In the genomic region with DNA sequence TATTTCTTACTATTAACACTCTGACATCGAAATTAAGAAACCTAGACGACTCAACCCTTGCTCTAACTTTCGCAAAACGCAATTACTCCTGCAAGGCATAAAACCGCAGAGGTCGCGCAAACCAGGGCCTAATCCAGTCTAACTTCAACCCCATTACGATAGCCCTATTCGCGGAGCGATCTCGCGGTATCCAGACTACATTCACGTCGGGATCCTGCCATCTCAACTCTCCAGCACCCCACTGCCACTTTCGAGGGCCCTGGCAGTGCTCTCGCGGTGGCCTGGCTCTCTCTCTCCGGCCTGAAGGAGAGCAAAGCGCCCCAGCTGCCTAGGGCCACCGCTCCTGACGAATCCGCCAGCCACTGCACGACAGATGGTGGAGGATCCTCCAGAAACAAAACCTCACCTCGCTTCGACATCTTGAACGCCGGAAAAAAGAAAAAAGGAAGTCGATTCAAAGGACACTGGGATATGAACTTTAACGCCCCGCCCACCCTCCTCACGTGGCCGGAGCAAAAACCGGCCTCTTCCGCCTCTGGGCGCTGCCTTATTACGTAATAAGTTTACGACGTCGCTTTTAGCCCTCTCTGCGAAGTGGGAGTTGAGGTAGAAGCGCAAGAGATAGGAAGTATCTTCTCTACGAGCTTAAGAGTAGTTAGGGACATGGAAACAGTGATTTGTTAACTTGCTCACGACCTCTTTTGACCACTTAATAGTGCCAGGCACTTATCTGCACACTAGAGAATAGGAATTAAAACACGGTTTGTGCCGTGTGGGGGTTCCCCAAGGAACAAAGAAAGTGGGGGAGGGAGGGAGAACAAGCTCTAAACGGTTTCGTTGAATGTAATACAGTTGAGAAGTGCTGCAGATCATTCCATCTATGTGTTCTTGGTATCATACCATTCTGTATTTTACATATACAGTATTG, we compare ENCODE assay signal across 1 cellular context.
TF ChIP-seq lines count a peak whose summit lies in the region.

RPL23 (minus strand) TSS at position 430 of the 928 bp plus-strand sequence; CDS start at position 419, 11 bp downstream.

TF ChIP-seq in K562, 482 proteins besides CTCF, POLR2A, EP300 and RAD21 (continued from another document and continues in another):
- TF ChIP-seq ZNF318 (IDR thresholded peaks at IDR 0.05; ENCODE audit: borderline replicate concordance in 1 of 2, low read depth in 1 of 2) = peak in 1 of 2 experiments; percentile 84; a peak in 2 of 4 replicates
- TF ChIP-seq, protein P1, sequence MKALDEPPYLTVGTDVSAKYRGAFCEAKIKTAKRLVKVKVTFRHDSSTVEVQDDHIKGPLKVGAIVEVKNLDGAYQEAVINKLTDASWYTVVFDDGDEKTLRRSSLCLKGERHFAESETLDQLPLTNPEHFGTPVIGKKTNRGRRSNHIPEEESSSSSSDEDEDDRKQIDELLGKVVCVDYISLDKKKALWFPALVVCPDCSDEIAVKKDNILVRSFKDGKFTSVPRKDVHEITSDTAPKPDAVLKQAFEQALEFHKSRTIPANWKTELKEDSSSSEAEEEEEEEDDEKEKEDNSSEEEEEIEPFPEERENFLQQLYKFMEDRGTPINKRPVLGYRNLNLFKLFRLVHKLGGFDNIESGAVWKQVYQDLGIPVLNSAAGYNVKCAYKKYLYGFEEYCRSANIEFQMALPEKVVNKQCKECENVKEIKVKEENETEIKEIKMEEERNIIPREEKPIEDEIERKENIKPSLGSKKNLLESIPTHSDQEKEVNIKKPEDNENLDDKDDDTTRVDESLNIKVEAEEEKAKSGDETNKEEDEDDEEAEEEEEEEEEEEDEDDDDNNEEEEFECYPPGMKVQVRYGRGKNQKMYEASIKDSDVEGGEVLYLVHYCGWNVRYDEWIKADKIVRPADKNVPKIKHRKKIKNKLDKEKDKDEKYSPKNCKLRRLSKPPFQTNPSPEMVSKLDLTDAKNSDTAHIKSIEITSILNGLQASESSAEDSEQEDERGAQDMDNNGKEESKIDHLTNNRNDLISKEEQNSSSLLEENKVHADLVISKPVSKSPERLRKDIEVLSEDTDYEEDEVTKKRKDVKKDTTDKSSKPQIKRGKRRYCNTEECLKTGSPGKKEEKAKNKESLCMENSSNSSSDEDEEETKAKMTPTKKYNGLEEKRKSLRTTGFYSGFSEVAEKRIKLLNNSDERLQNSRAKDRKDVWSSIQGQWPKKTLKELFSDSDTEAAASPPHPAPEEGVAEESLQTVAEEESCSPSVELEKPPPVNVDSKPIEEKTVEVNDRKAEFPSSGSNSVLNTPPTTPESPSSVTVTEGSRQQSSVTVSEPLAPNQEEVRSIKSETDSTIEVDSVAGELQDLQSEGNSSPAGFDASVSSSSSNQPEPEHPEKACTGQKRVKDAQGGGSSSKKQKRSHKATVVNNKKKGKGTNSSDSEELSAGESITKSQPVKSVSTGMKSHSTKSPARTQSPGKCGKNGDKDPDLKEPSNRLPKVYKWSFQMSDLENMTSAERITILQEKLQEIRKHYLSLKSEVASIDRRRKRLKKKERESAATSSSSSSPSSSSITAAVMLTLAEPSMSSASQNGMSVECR (CRISPR knock-in tag; IDR thresholded peaks at IDR 0.05) = peak; percentile 75; the same call in 1 of the 2 replicates
- peak; percentile 71; the same call in 1 of the 2 replicates for TF ChIP-seq DIDO1 (tag; IDR thresholded peaks at IDR 0.05; ENCODE audit: low read depth)
- no peak for TF ChIP-seq TCF3 (CRISPR knock-in tag; IDR thresholded peaks at IDR 0.05)
- TF ChIP-seq TCF7L2 (IDR thresholded peaks at IDR 0.05; ENCODE audit: low read depth, low read length) = no peak
- peak; percentile 47; the same call in 1 of the 2 replicates for TF ChIP-seq ZNF436 (CRISPR knock-in tag; IDR thresholded peaks at IDR 0.05)
- TF ChIP-seq GABPB2 (CRISPR knock-in tag; conservative IDR thresholded peaks at IDR 0.05) = no peak
- TF ChIP-seq MAZ (CRISPR knock-in tag; conservative IDR thresholded peaks at IDR 0.05 in 1 of 2, IDR thresholded peaks at IDR 0.05 in 1 of 2) = peak; percentile 38 to 59; a peak in 2 of 4 replicates
- peak; percentile 48; the same call in 1 of the 2 replicates for TF ChIP-seq ZNF707 (CRISPR knock-in tag; conservative IDR thresholded peaks at IDR 0.05)
- TF ChIP-seq, protein P2, sequence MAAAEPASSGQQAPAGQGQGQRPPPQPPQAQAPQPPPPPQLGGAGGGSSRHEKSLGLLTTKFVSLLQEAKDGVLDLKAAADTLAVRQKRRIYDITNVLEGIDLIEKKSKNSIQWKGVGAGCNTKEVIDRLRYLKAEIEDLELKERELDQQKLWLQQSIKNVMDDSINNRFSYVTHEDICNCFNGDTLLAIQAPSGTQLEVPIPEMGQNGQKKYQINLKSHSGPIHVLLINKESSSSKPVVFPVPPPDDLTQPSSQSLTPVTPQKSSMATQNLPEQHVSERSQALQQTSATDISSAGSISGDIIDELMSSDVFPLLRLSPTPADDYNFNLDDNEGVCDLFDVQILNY (CRISPR knock-in tag; IDR thresholded peaks at IDR 0.05) = no peak
- no peak for TF ChIP-seq RBM17 (IDR thresholded peaks at IDR 0.05; ENCODE audit: borderline replicate concordance, low read depth, low read length)
- peak; percentile 80 for TF ChIP-seq E2F8 (IDR thresholded peaks at IDR 0.05; ENCODE audit: low read depth, partially characterized antibody)
- peak in 1 of 2 experiments; percentile 63; a peak in 1 of 4 replicates for TF ChIP-seq CSDE1 (IDR thresholded peaks at IDR 0.05)
- TF ChIP-seq ZNF263 (CRISPR knock-in tag; IDR thresholded peaks at IDR 0.05; ENCODE audit: borderline replicate concordance) = peak; percentile 37; the same call in 1 of the 2 replicates
- TF ChIP-seq, protein P3, sequence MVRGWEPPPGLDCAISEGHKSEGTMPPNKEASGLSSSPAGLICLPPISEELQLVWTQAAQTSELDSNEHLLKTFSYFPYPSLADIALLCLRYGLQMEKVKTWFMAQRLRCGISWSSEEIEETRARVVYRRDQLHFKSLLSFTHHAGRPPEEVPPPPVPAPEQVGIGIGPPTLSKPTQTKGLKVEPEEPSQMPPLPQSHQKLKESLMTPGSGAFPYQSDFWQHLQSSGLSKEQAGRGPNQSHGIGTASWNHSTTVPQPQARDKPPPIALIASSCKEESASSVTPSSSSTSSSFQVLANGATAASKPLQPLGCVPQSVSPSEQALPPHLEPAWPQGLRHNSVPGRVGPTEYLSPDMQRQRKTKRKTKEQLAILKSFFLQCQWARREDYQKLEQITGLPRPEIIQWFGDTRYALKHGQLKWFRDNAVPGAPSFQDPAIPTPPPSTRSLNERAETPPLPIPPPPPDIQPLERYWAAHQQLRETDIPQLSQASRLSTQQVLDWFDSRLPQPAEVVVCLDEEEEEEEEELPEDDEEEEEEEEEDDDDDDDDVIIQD (CRISPR knock-in tag; IDR thresholded peaks at IDR 0.05) = no peak
- TF ChIP-seq, protein P4, sequence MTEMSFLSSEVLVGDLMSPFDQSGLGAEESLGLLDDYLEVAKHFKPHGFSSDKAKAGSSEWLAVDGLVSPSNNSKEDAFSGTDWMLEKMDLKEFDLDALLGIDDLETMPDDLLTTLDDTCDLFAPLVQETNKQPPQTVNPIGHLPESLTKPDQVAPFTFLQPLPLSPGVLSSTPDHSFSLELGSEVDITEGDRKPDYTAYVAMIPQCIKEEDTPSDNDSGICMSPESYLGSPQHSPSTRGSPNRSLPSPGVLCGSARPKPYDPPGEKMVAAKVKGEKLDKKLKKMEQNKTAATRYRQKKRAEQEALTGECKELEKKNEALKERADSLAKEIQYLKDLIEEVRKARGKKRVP (CRISPR knock-in tag; IDR thresholded peaks at IDR 0.05) = no peak
- TF ChIP-seq SMAD4 (CRISPR knock-in tag; conservative IDR thresholded peaks at IDR 0.05) = peak; percentile 34; the same call in 1 of the 2 replicates
- no peak for TF ChIP-seq CBX2 (IDR thresholded peaks at IDR 0.05; ENCODE audit: insufficient read depth, low read length, poor library complexity, severe bottlenecking)
- TF ChIP-seq, protein P5, sequence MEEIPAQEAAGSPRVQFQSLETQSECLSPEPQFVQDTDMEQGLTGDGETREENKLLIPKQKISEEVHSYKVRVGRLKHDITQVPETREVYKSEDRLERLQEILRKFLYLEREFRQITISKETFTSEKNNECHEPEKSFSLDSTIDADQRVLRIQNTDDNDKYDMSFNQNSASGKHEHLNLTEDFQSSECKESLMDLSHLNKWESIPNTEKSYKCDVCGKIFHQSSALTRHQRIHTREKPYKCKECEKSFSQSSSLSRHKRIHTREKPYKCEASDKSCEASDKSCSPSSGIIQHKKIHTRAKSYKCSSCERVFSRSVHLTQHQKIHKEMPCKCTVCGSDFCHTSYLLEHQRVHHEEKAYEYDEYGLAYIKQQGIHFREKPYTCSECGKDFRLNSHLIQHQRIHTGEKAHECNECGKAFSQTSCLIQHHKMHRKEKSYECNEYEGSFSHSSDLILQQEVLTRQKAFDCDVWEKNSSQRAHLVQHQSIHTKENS (CRISPR knock-in tag; IDR thresholded peaks at IDR 0.05) = peak; percentile 79; the same call in 1 of the 2 replicates
- no peak for TF ChIP-seq ZNF561 (CRISPR knock-in tag; conservative IDR thresholded peaks at IDR 0.05)
- TF ChIP-seq ZNF668 (CRISPR knock-in tag; IDR thresholded peaks at IDR 0.05) = no peak
- TF ChIP-seq U2AF1 (optimal IDR thresholded peaks at IDR 0.05; ENCODE audit: low read depth, low read length) = no peak
- no peak; the same call in 1 of the 2 replicates for TF ChIP-seq ETV5 (CRISPR knock-in tag; IDR thresholded peaks at IDR 0.05; ENCODE audit: low read depth)
- peak; percentile 98 for TF ChIP-seq TBP (optimal IDR thresholded peaks at IDR 0.05; ENCODE audit: low read depth, low read length)
- TF ChIP-seq DMBX1 (CRISPR knock-in tag; IDR thresholded peaks at IDR 0.05; ENCODE audit: borderline replicate concordance) = no peak
- TF ChIP-seq CREM (IDR thresholded peaks at IDR 0.05; ENCODE audit: low read depth) = peak; percentile 99
- TF ChIP-seq MECOM (CRISPR knock-in tag; IDR thresholded peaks at IDR 0.05) = peak; percentile 24; the same call in 1 of the 2 replicates
- 0 out of 2 replicates have a peak, but pooled peaks have one; percentile 16 for TF ChIP-seq MEF2D (tag; conservative IDR thresholded peaks at IDR 0.05; ENCODE audit: low read depth)
- TF ChIP-seq SNRNP70 (optimal IDR thresholded peaks at IDR 0.05; ENCODE audit: low read depth, low read length) = no peak
- TF ChIP-seq POLR2AphosphoS5 (IDR thresholded peaks at IDR 0.05; ENCODE audit: control insufficient read depth, insufficient read depth, low read depth, low read length) = peak; percentile 99
